In the genomic region with DNA sequence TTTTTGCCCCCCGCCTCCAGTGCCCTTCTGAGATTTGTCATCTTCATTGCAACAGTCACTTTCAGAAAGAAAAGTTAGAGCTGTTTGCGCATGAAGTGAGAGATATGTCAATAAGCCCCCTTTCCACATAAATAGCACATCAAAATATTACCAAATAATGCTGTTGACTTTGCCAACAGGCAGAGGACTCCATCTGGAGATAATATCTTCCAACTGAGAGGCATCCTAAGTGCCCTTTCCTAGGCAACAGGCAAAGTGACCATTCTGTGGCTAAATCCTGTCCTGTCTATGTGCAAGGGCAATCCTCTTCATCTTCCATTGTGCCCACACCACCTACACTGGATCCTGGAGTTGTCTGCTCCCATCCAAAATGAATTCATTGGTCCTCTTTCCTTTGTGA, we compare ENCODE assay signal across 17 cellular contexts.
DNase-seq lines count a peak whose midpoint lies in the region; ATAC-seq and TF ChIP-seq lines count a peak whose summit lies in the region.
"Had no signal": no experiment of that assay in that cellular context is flagged by ENCODE, and none has a peak within 500 bp of the region (broad histone marks: within the 10 kb centered on the region; RNA-seq: fewer than 3 reads in every experiment).

No MANE protein-coding gene starts in this region.

- H3K36me3 ChIP-seq in SK-N-SH (replicated peaks in 1 of 2; ENCODE audit: control insufficient read depth in 1 of 2, insufficient read depth in 2 of 2, low read length in 1 of 2) (no peaks in the 10 kb centered on the region), psoas muscle (ENCODE audit: insufficient read depth in 1 of 2, low read depth in 1 of 2) (no peaks in the 10 kb centered on the region)
- H3K36me3 ChIP-seq: BLaER1 treated with 17β-estradiol and CSF1 and Interleukin-3, amounts not matched to agents 10 nM and 100 nM had no signal

- no peak for TF ChIP-seq RAD21 in SK-N-SH (IDR thresholded peaks at IDR 0.05; ENCODE audit: low read length)

- H3K4me1 ChIP-seq in SK-N-SH (ENCODE audit: control insufficient read depth in 1 of 2, insufficient read depth in 2 of 2, low read depth in 1 of 2, low read length in 1 of 2): peaks cover 7 to 25% of the 10 kb centered on the region in 2 experiments; a peak in 3 of 4 replicates
- H3K4me1 ChIP-seq in psoas muscle: peaks cover 23% of the 10 kb centered on the region

- H3K27me3 Mint-ChIP-seq in activated T-helper 2 cell treated with anti-CD3 and anti-CD28 coated beads, Interferon-gamma antibody, Interleukin-2, Interleukin-4, amounts not matched to agents 10 μg/mL and 5 μg/mL and 100 μg/mL, durations not matched to agents 14 hours and 24 hours and 36 hours (ENCODE audit: low read depth): peaks cover 7% of the 10 kb centered on the region

- no peak overlapping the region for H3K4me3 Mint-ChIP-seq in activated T-helper 2 cell treated with anti-CD3 and anti-CD28 coated beads, Interferon-gamma antibody, Interleukin-2, Interleukin-4, amounts not matched to agents 10 μg/mL and 5 μg/mL and 100 μg/mL, durations not matched to agents 14 hours and 24 hours and 36 hours (ENCODE audit: low read depth)
- H3K4me3 Mint-ChIP-seq: B cell; CD8-positive, alpha-beta T cell; IgD-negative memory B cell had no signal

- DNase-seq in SK-N-SH (no peak), cerebellar cortex (ENCODE audit: low spot score) (peak; percentile 20), fibroblast of gingiva (ENCODE audit: low read depth) (peak; percentile 21), psoas muscle (no peak), NCI-H446 treated with DMSO at 0.1 percent for 48 hours (lab: John Stamatoyannopoulos, UW) (no peak), RWPE1 (ENCODE audit: low spot score) (no peak)
- no peak for DNase-seq in activated T-helper 2 cell treated with anti-CD3 and anti-CD28 coated beads, Interferon-gamma antibody, Interleukin-2, Interleukin-4, amounts not matched to agents 10 μg/mL and 5 μg/mL and 100 μg/mL, durations not matched to agents 14 hours and 24 hours and 36 hours (ENCODE audit: low spot score)
- DNase-seq: 8988T; Calu3; CD8-positive, alpha-beta T cell; HCEC 1CT had no signal

- POLR2A ChIA-PET in SK-N-SH (lab: Yijun Ruan, JAX): interaction anchor here (1.1 to 1.6 kb wide), 2 partner anchors 71 to 76 kb away, joined by 4 to 6 read pairs; no protein-coding TSS in a partner anchor
- POLR2A ChIA-PET in RWPE1 (lab: Yijun Ruan, JAX; ENCODE audit: low non-redundant PET): no interaction called here

- H3K9me3 ChIP-seq in SK-N-SH (no peaks in the 10 kb centered on the region), psoas muscle (no peaks in the 10 kb centered on the region)
- H3K9me3 ChIP-seq: BLaER1 treated with 17β-estradiol and CSF1 and Interleukin-3, amounts not matched to agents 10 nM and 100 nM had no signal

- no peaks in the 10 kb centered on the region for H3K9me2 ChIP-seq in SK-N-SH

- TF ChIP-seq EP300 in SK-N-SH (IDR thresholded peaks at IDR 0.05; ENCODE audit: borderline replicate concordance in 1 of 2, low read depth in 1 of 2, low read length in 1 of 2): no peak

- H3K9ac ChIP-seq in SK-N-SH: no peak overlapping the region
- H3K9ac ChIP-seq: BLaER1 treated with 17β-estradiol and CSF1 and Interleukin-3, amounts not matched to agents 10 nM and 100 nM had no signal

- peaks cover 2% of the 10 kb centered on the region for H3K4me1 Mint-ChIP-seq in activated T-helper 2 cell treated with anti-CD3 and anti-CD28 coated beads, Interferon-gamma antibody, Interleukin-2, Interleukin-4, amounts not matched to agents 10 μg/mL and 5 μg/mL and 100 μg/mL, durations not matched to agents 14 hours and 24 hours and 36 hours (ENCODE audit: low read depth)
- H3K4me1 Mint-ChIP-seq: B cell, IgD-negative memory B cell had no signal

- no peak overlapping the region for H2AFZ ChIP-seq in SK-N-SH (ENCODE audit: low read depth)

- H3K27me3 ChIP-seq in SK-N-SH (ENCODE audit: insufficient read depth): no peaks in the 10 kb centered on the region
- no peaks in the 10 kb centered on the region for H3K27me3 ChIP-seq in psoas muscle (ENCODE audit: insufficient read depth in 3 of 3, low read length in 2 of 3)
- H3K27me3 ChIP-seq: BLaER1 treated with 17β-estradiol and CSF1 and Interleukin-3, amounts not matched to agents 10 nM and 100 nM had no signal

- no peak overlapping the region for H3K27ac Mint-ChIP-seq in activated T-helper 2 cell treated with anti-CD3 and anti-CD28 coated beads, Interferon-gamma antibody, Interleukin-2, Interleukin-4, amounts not matched to agents 10 μg/mL and 5 μg/mL and 100 μg/mL, durations not matched to agents 14 hours and 24 hours and 36 hours
- H3K27ac Mint-ChIP-seq: B cell; CD8-positive, alpha-beta T cell; IgD-negative memory B cell had no signal

- H3K27ac ChIP-seq in SK-N-SH (ENCODE audit: low read depth in 2 of 2, low read length in 1 of 2) (peak overlapping the region in 1 of 2 experiments; percentile 93; a peak in 2 of 4 replicates), psoas muscle (peak overlapping the region; percentile 44), RWPE1 (no peak overlapping the region)
- H3K27ac ChIP-seq: BLaER1 treated with 17β-estradiol and CSF1 and Interleukin-3, amounts not matched to agents 10 nM and 100 nM; HL-60 had no signal

- H3K4me3 ChIP-seq in SK-N-SH (ENCODE audit: low read depth in 2 of 2, low read length in 1 of 2): no peak overlapping the region
- H3K4me3 ChIP-seq in psoas muscle: no peak overlapping the region
- H3K4me3 ChIP-seq: BLaER1 treated with 17β-estradiol and CSF1 and Interleukin-3, amounts not matched to agents 10 nM and 100 nM; GM12878 had no signal

- 79% methylated on average over 2 of the region's 2 CpGs for whole genome bisulfite sequencing in SK-N-SH (ENCODE audit: low lambda C conversion rate)
- WGBS in psoas muscle, 3 donors: 94 to 97% (median 95%) methylated on average over 2 of the region's 2 CpGs

- CTCF ChIA-PET in SK-N-SH (lab: Yijun Ruan, JAX) (interaction anchor here (1.2 to 1.9 kb wide), 3 partner anchors 10 to 33 kb away, joined by 3 to 10 read pairs (median 5); no protein-coding TSS in a partner anchor), RWPE1 (lab: Yijun Ruan, JAX) (no interaction called here)

- H3K79me2 ChIP-seq in SK-N-SH (ENCODE audit: insufficient read depth): no peaks in the 10 kb centered on the region

- H3K36me3 Mint-ChIP-seq in activated T-helper 2 cell treated with anti-CD3 and anti-CD28 coated beads, Interferon-gamma antibody, Interleukin-2, Interleukin-4, amounts not matched to agents 10 μg/mL and 5 μg/mL and 100 μg/mL, durations not matched to agents 14 hours and 24 hours and 36 hours (ENCODE audit: low read depth): no peaks in the 10 kb centered on the region
- H3K36me3 Mint-ChIP-seq: CD8-positive, alpha-beta T cell; IgD-negative memory B cell had no signal

- H4K20me1 ChIP-seq in SK-N-SH (ENCODE audit: insufficient read depth): no peaks in the 10 kb centered on the region
- H4K20me1 ChIP-seq: BLaER1 treated with 17β-estradiol and CSF1 and Interleukin-3, amounts not matched to agents 10 nM and 100 nM had no signal

- no peaks in the 10 kb centered on the region for H3F3A ChIP-seq in SK-N-SH (replicated peaks; ENCODE audit: insufficient read depth)

- intact Hi-C loops in psoas muscle (cut with DNase I): no loop called here
- intact Hi-C loops in activated T-helper 2 cell treated with anti-CD3 and anti-CD28 coated beads, Interferon-gamma antibody, Interleukin-2, Interleukin-4, amounts not matched to agents 10 μg/mL and 5 μg/mL and 100 μg/mL, durations not matched to agents 14 hours and 24 hours and 36 hours (cut with micrococcal nuclease): no loop called here

- H3K9me3 Mint-ChIP-seq in activated T-helper 2 cell treated with anti-CD3 and anti-CD28 coated beads, Interferon-gamma antibody, Interleukin-2, Interleukin-4, amounts not matched to agents 10 μg/mL and 5 μg/mL and 100 μg/mL, durations not matched to agents 14 hours and 24 hours and 36 hours: no peaks in the 10 kb centered on the region
- H3K9me3 Mint-ChIP-seq: CD8-positive, alpha-beta T cell had no signal

- ATAC-seq in SK-N-SH treated with all-trans-retinoic acid at 6 μM for 48 hours: no peak; the same call in 2 of the 3 replicates
- ATAC-seq in psoas muscle: peak in 2 of 4 donors; percentile 5 to 18
- ATAC-seq: CD8-positive, alpha-beta T cell; GM12878 had no signal

- no peak overlapping the region for H3K4me2 ChIP-seq in SK-N-SH
- H3K4me2 ChIP-seq: BLaER1 treated with 17β-estradiol and CSF1 and Interleukin-3, amounts not matched to agents 10 nM and 100 nM had no signal

- TF ChIP-seq CTCF in SK-N-SH (IDR thresholded peaks at IDR 0.05) (no peak), psoas muscle (IDR thresholded peaks at IDR 0.05) (no peak), RWPE1 (conservative IDR thresholded peaks at IDR 0.05; ENCODE audit: low read depth) (no peak)

TF ChIP-seq in SK-N-SH, 30 proteins besides CTCF, POLR2A, EP300 and RAD21:
- TF ChIP-seq MXI1 (IDR thresholded peaks at IDR 0.05; ENCODE audit: low read depth, low read length): 0 out of 2 replicates have a peak, but pooled peaks have one; percentile 2
- TF ChIP-seq FOXJ3 (CRISPR knock-in tag; IDR thresholded peaks at IDR 0.05): no peak
- TF ChIP-seq CHD2 (IDR thresholded peaks at IDR 0.05; ENCODE audit: low read length, partially characterized antibody): no peak
- no peak for TF ChIP-seq TCF12 (IDR thresholded peaks at IDR 0.05)
- TF ChIP-seq GATA2 (CRISPR knock-in tag; IDR thresholded peaks at IDR 0.05): peak; percentile 52

TF ChIP-seq in SK-N-SH treated with all-trans-retinoic acid at 6 μM for 48 hours, 23 proteins besides CTCF, POLR2A, EP300 and RAD21 (continues in another document):
- no peak for TF ChIP-seq TCF4 (CRISPR knock-in tag; IDR thresholded peaks at IDR 0.05; ENCODE audit: borderline replicate concordance)
- no peak for TF ChIP-seq PATZ1 (CRISPR knock-in tag; IDR thresholded peaks at IDR 0.05; ENCODE audit: borderline replicate concordance)
- TF ChIP-seq ISL1 (CRISPR knock-in tag; IDR thresholded peaks at IDR 0.05): no peak

Comparison
In these comparisons a context has a peak if more than half of its experiments do, and no peak if none do; other contexts are left out.
1. DNase-seq: peak in cerebellar cortex (single experiment) and fibroblast of gingiva (single experiment); none in SK-N-SH (single experiment), psoas muscle (0 of 2), NCI-H446 treated with DMSO at 0.1 percent for 48 hours (single experiment), activated T-helper 2 cell treated with anti-CD3 and anti-CD28 coated beads, Interferon-gamma antibody, Interleukin-2, Interleukin-4, amounts not matched to agents 10 μg/mL and 5 μg/mL and 100 μg/mL, durations not matched to agents 14 hours and 24 hours and 36 hours (single experiment) and RWPE1 (single experiment).